In genomic region chr1:42267904-42268303, GRCh38 we compare ENCODE assay signal across 19 cellular contexts.
"Had no signal": no experiment of that assay in that cellular context is flagged by ENCODE, and none has a peak within 500 bp of the region (broad histone marks: within the 10 kb centered on the region; RNA-seq: fewer than 3 reads in every experiment).

No MANE protein-coding gene starts in this region.

- H3K4me3 ChIP-seq: coronary artery, gastroesophageal sphincter, lower lobe of right lung, right atrium auricular region, sigmoid colon, skin epidermis, tibial artery, upper lobe of left lung, uterus had no signal

- H3K9me3 Mint-ChIP-seq: memory B cell had no signal

- H3K9me3 ChIP-seq: gastroesophageal sphincter, lower lobe of right lung, right atrium auricular region, sigmoid colon, tibial artery, upper lobe of left lung, uterus had no signal

- H3K27ac ChIP-seq: coronary artery, gastroesophageal sphincter, lower lobe of right lung, right atrium auricular region, sigmoid colon, skin epidermis, tibial artery, upper lobe of left lung, uterus had no signal

- H3K27me3 Mint-ChIP-seq: memory B cell had no signal

- H3K36me3 ChIP-seq: right atrium auricular region, tibial artery, uterus had no signal

- ATAC-seq: esophagus mucosa; gastroesophageal sphincter; left lobe of liver; lower lobe of right lung; stimulated activated naive CD8-positive, alpha-beta T cell treated with anti-CD3 and anti-CD28 coated beads, Interleukin-15, Interleukin-2, amounts not matched to agents 100 U/mL and 50 U/mL, for 24 hours had no signal

- H3K4me1 ChIP-seq: uterus had no signal

- H3K27me3 ChIP-seq: gastroesophageal sphincter, right atrium auricular region, sigmoid colon, tibial artery, upper lobe of left lung, uterus had no signal

- DNase-seq: effector CD4-positive, alpha-beta T cell; foreskin fibroblast; glutamatergic neuron; islet precursor cell; lower lobe of right lung; midbrain; posterior cingulate gyrus; sigmoid colon; stimulated activated naive CD8-positive, alpha-beta T cell treated with anti-CD3 and anti-CD28 coated beads, Interleukin-15, Interleukin-2, amounts not matched to agents 100 U/mL and 50 U/mL, for 24 hours; tibial artery; upper lobe of left lung; uterus had no signal

- H3K4me3 Mint-ChIP-seq: memory B cell had no signal
